In the genomic region with DNA sequence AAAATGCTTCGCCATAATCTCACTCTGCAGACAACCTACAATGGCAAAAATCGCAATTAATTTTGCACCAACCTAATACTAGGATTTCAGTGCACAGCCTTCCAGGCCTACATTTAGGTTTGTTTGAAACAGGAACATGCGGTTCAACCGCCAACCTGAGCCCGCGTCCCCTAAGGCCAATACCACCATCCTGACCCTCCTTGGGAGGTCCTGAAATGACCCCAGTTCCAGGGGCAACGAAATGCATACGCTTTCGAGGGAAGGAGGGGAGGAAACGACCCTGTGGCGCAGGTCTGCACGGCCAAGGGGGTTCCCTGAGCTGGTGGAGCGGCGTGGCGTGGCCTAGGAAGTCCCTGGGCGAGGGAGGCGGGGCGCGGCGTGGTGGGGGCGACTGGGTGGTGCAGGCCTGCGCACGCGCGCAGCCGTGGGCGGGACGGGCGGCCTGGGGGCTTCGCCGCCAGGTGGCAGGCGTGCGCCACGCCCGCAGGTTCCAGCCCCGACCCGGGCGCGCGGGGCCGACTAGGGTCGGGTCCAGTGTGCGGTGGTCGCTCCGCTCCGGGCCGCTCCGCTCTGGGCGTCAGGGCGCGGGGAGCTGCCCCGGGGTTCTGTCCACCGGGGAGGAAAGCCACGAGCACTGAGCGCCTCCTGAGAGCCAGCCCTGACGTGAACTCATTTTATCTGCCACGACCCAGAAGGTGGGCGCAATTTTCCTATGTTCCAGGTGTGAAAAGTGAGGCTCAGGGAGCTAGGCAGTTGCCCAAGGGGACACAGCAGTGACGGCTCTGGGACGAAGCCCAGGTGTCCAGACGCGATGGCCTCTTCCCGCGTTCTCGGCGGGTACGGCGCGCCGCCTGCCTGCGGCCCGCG, we compare ENCODE assay signal across 8 cellular contexts.
DNase-seq lines count a peak whose midpoint lies in the region; ATAC-seq and TF ChIP-seq lines count a peak whose summit lies in the region.

No MANE protein-coding gene starts in this region.

- H3K4me3 ChIP-seq in LNCaP clone FGC (ENCODE audit: low read depth, low read length) (no peak overlapping the region), SJSA1 (peak overlapping the region; percentile 49), gastroesophageal sphincter (peak overlapping the region; percentile 74 to 87), testis (peak overlapping the region; percentile 64 to 90)

- H3K27me3 ChIP-seq in SJSA1 (replicated peaks) (no peaks in the 10 kb centered on the region), gastroesophageal sphincter (no peaks in the 10 kb centered on the region), testis (no peaks in the 10 kb centered on the region)

- no peak for TF ChIP-seq EP300 in gastroesophageal sphincter (IDR thresholded peaks at IDR 0.05)

- peak; percentile 50 for TF ChIP-seq CTCF in LNCaP clone FGC (IDR thresholded peaks at IDR 0.05; ENCODE audit: control insufficient read depth, extremely low read depth, insufficient read depth)
- peak; percentile 84 to 96 (median 91) for TF ChIP-seq CTCF in gastroesophageal sphincter (IDR thresholded peaks at IDR 0.05)
- peak; percentile 80 to 97 (median 88) for TF ChIP-seq CTCF in testis (IDR thresholded peaks at IDR 0.05)

- peak overlapping the region; percentile 79 for H3K27ac ChIP-seq in SJSA1
- peak overlapping the region; percentile 80 to 93 (median 90) for H3K27ac ChIP-seq in gastroesophageal sphincter
- H3K27ac ChIP-seq in testis: peak overlapping the region; percentile 89 to 97

- H3K9me3 ChIP-seq in SJSA1 (replicated peaks) (no peaks in the 10 kb centered on the region), gastroesophageal sphincter (no peaks in the 10 kb centered on the region), testis (no peaks in the 10 kb centered on the region)

- H3K4me1 ChIP-seq in SJSA1 (replicated peaks) (peaks cover 77% of the 10 kb centered on the region), gastroesophageal sphincter (peaks cover 0 to 67% (median 24%) of the 10 kb centered on the region in 3 donors), testis (peaks cover 23% of the 10 kb centered on the region)

- ATAC-seq in GM21825 (IDR thresholded peaks at IDR 0.05; ENCODE audit: unreplicated experiment): peak; percentile 55
- ATAC-seq in gastroesophageal sphincter: peak; percentile 74

- intact Hi-C loops in testis (cut with DNase I; ENCODE audit: low total_unique reads): loop anchor here (5.0 to 10.0 kb wide), 2 partner anchors 217 to 549 kb away; a partner anchor contains a TSS

- peak; percentile 88 for DNase-seq in ELF-1 (ENCODE audit: low read depth, low spot score)
- no peak for DNase-seq in LNCaP clone FGC (ENCODE audit: low read depth)
- peak; percentile 79 to 87 for DNase-seq in SJSA1 (ENCODE audit: low read depth in 1 of 2, low spot score in 2 of 2)
- peak; percentile 94 for DNase-seq in activated naive CD4-positive, alpha-beta T cell treated with Interleukin-2 at 50 U/mL for 16 hours
- peak; percentile 40 for DNase-seq in occipital lobe (lab: John Stamatoyannopoulos, UW)
- DNase-seq in testis: peak; percentile 89

- peak; percentile 29 to 40 for TF ChIP-seq POLR2A in gastroesophageal sphincter (IDR thresholded peaks at IDR 0.05)
- no peak for TF ChIP-seq POLR2A in testis (IDR thresholded peaks at IDR 0.05)

- H3K36me3 ChIP-seq in SJSA1 (no peaks in the 10 kb centered on the region), gastroesophageal sphincter (no peaks in the 10 kb centered on the region), testis (ENCODE audit: low read depth, missing control alignments) (no peaks in the 10 kb centered on the region)

- 23 to 27% methylated on average over 5 to 9 of the region's 73 CpGs for WGBS in gastroesophageal sphincter (ENCODE audit: low coverage in 1 of 2), 2 donors
- 7 to 8% methylated on average over 14 to 29 of the region's 73 CpGs for WGBS in testis, 2 donors
